ENCODE assay signal across 17 cellular contexts in genomic region chr20:37901280-37901666, GRCh38. TPM values are rescaled to one million over a fixed set of nuclear protein-coding genes. Genes with fewer than 3 reads are reported as not detected.
DNase-seq lines count a peak whose midpoint lies in the region; ATAC-seq and TF ChIP-seq lines count a peak whose summit lies in the region.
"Had no signal": no experiment of that assay in that cellular context is flagged by ENCODE, and none has a peak within 500 bp of the region (broad histone marks: within the 10 kb centered on the region; RNA-seq: fewer than 3 reads in every experiment).

No MANE protein-coding gene starts in this region.

- H3K27me3 ChIP-seq in H7 (ENCODE audit: control insufficient read depth, insufficient read depth, low read length), result peaks cover 11% of the 10 kb centered on the region

- H3K4me3 Mint-ChIP-seq in brain, result peak overlapping the region; percentile 16 to 77 (median 55)
- H3K4me3 Mint-ChIP-seq: activated naive CD8-positive, alpha-beta T cell treated with anti-CD3 and anti-CD28 coated beads for 36 hours had no signal

- peak overlapping the region in 3 of 5 experiments; percentile 10 to 35 (median 16) for H3K27ac Mint-ChIP-seq in brain
- H3K27ac Mint-ChIP-seq: activated naive CD8-positive, alpha-beta T cell treated with anti-CD3 and anti-CD28 coated beads for 36 hours had no signal

- peaks cover 0 to 9% (median 4%) of the 10 kb centered on the region in 5 experiments for H3K9me3 Mint-ChIP-seq in brain
- H3K9me3 Mint-ChIP-seq: activated naive CD8-positive, alpha-beta T cell treated with anti-CD3 and anti-CD28 coated beads for 36 hours had no signal

- DNase-seq in ACHN (peak; percentile 16), H7 (peak; percentile 87), left kidney (ENCODE audit: low read depth, low spot score) (peak; percentile 84), GM13976 (ENCODE audit: low spot score) (no peak), HK-2 (ENCODE audit: unreplicated experiment) (no peak)
- DNase-seq in stimulated activated CD4-positive, alpha-beta T cell treated with anti-CD3 and anti-CD28 coated beads, Interleukin-4, amount 100 ng/mL, for 1 hour, result no peak
- DNase-seq: activated CD4-positive, alpha-beta T cell treated with anti-CD3 and anti-CD28 coated beads for 1 hour; activated naive CD8-positive, alpha-beta T cell treated with anti-CD3 and anti-CD28 coated beads for 36 hours; cortex of kidney; foreskin keratinocyte; left cardiac atrium; NCI-H1930; NCI-H446 treated with DMSO at 0.1 percent for 48 hours had no signal

- no peak overlapping the region for H3K4me3 ChIP-seq in H7 (ENCODE audit: insufficient read depth, low read depth, low read length)
- H3K4me3 ChIP-seq: breast epithelium, thoracic aorta had no signal

- peaks cover 81% of the 10 kb centered on the region for H3K4me1 Mint-ChIP-seq in brain

- in situ Hi-C loops in ACHN (cut with HindIII; ENCODE audit: low pct_ligation_motif_present, low pct_unique_long_range_greater_than_20kb, low sequenced_read_pairs), result no loop called here
- in situ Hi-C loops in GM13976 (cut with MboI; ENCODE audit: low sequenced_read_pairs, unreplicated experiment), result loop anchor here (25.0 kb wide), 1 partner anchor 311 kb away; no protein-coding TSS in a partner anchor

- no peaks in the 10 kb centered on the region for H3K36me3 Mint-ChIP-seq in brain
- H3K36me3 Mint-ChIP-seq: activated naive CD8-positive, alpha-beta T cell treated with anti-CD3 and anti-CD28 coated beads for 36 hours had no signal

- no peaks in the 10 kb centered on the region for H3K36me3 ChIP-seq in H7 (replicated peaks; ENCODE audit: control insufficient read depth, insufficient read depth, low read length)
- H3K36me3 ChIP-seq: breast epithelium, thoracic aorta had no signal

- ATAC-seq in HG03432 (IDR thresholded peaks at IDR 0.05; ENCODE audit: unreplicated experiment), result no peak
- ATAC-seq: foreskin keratinocyte had no signal

- peaks cover 24% of the 10 kb centered on the region for H3K27me3 Mint-ChIP-seq in brain

- TF ChIP-seq CTCF in brain (conservative IDR thresholded peaks at IDR 0.05), result no peak
- TF ChIP-seq CTCF in GM13976 (IDR thresholded peaks at IDR 0.05; ENCODE audit: borderline replicate concordance, control extremely low read depth, extremely low read depth, insufficient read depth, missing control alignments), result no peak

RNA-seq across cellular contexts. Expression of gene VSTM2L, which starts 1.7 kb away (rescaled TPM):
- total RNA-seq in H7 (2014; rRNA removed; shearing (Covaris generic)), result 2.7 and 5.8 TPM in 2 replicates
- 46.5 TPM for polyA plus RNA-seq in brain (ENCODE audit: insufficient read depth, low read depth, low replicate concordance)
- total RNA-seq: activated naive CD8-positive, alpha-beta T cell treated with anti-CD3 and anti-CD28 coated beads for 36 hours had no signal

Comparison
In these comparisons a context has a peak if more than half of its experiments do, and no peak if none do; other contexts are left out.
1. DNase-seq: peak in ACHN (single experiment), H7 (single experiment) and left kidney (single experiment); none in stimulated activated CD4-positive, alpha-beta T cell treated with anti-CD3 and anti-CD28 coated beads, Interleukin-4, amount 100 ng/mL, for 1 hour (single experiment), GM13976 (single experiment) and HK-2 (single experiment).